In genomic region chr20:57315964-57316480, GRCh38 we compare ENCODE assay signal across 30 cellular contexts. TPM values are rescaled to one million over a fixed set of nuclear protein-coding genes. Genes with fewer than 3 reads are reported as not detected.
"Had no signal": no experiment of that assay in that cellular context is flagged by ENCODE, and none has a peak within 500 bp of the region (broad histone marks: within the 10 kb centered on the region; RNA-seq: fewer than 3 reads in every experiment).

No MANE protein-coding gene starts in this region.

- H3K27me3 ChIP-seq: colonic mucosa, ovary, thyroid gland, vagina had no signal

- H3K36me3 ChIP-seq: colonic mucosa, ovary, sigmoid colon, stomach, thyroid gland, vagina had no signal

- ATAC-seq: left lobe of liver; natural killer cell treated with Interleukin-12 subunit alpha and Interleukin-12 subunit beta and Interleukin-15 and Interleukin-18, amount 100 ng/mL, for 72 hours; psoas muscle; right cardiac atrium; stimulated activated effector memory CD8-positive, alpha-beta T cell treated with anti-CD3 and anti-CD28 coated beads, Interleukin-12 subunit alpha, Interleukin-12 subunit beta, amount 100 ng/mL, for 72 hours had no signal

- DNase-seq: colonic mucosa; effector CD8-positive, alpha-beta T cell; foreskin melanocyte; naive B cell; ovary; posterior cingulate gyrus; psoas muscle; right cardiac atrium; sigmoid colon; stimulated activated CD4-positive, alpha-beta T cell treated with anti-CD3 and anti-CD28 coated beads, Interleukin-2, amount 100 ng/mL, for 24 hours; stimulated activated CD4-positive, alpha-beta T cell treated with anti-CD3 and anti-CD28 coated beads, Interleukin-4, amount 100 ng/mL, for 24 hours; stimulated activated naive CD4-positive, alpha-beta T cell treated with Interleukin-2 at 50 U/mL for 16 hours; stomach had no signal

- H3K9me3 ChIP-seq: colonic mucosa, ovary, psoas muscle, sigmoid colon, stomach, thyroid gland, vagina had no signal

- H3K4me1 ChIP-seq: colonic mucosa, psoas muscle, sigmoid colon, stomach had no signal

- H3K27ac ChIP-seq: colonic mucosa, epithelial cell of prostate, ovary, psoas muscle, sigmoid colon, stomach, vagina had no signal

- H3K4me3 ChIP-seq: colonic mucosa, lung, ovary, psoas muscle, sigmoid colon, stomach, thyroid gland, vagina had no signal

RNA-seq across cellular contexts. Expression of gene SPO11, which starts 13.6 kb away (rescaled TPM):
- total RNA-seq: colonic mucosa; endodermal cell; esophagus mucosa; left lobe of liver; liver; lung; mononuclear cell; natural killer cell treated with Interleukin-12 subunit alpha and Interleukin-12 subunit beta and Interleukin-15 and Interleukin-18, amount 100 ng/mL, for 72 hours; neural crest cell; ovary; psoas muscle; renal cortical epithelial cell; right cardiac atrium; sigmoid colon; skeletal muscle tissue; stomach; subcutaneous adipose tissue; temporal lobe; thyroid gland; ureter; vagina had no signal

RNA-seq across cellular contexts. Expression of gene BMP7, which starts 49.6 kb away (rescaled TPM):
- total RNA-seq: liver; mononuclear cell; natural killer cell treated with Interleukin-12 subunit alpha and Interleukin-12 subunit beta and Interleukin-15 and Interleukin-18, amount 100 ng/mL, for 72 hours; psoas muscle had no signal
